Comparison of ENCODE assay signal across 14 cellular contexts in the genomic region with DNA sequence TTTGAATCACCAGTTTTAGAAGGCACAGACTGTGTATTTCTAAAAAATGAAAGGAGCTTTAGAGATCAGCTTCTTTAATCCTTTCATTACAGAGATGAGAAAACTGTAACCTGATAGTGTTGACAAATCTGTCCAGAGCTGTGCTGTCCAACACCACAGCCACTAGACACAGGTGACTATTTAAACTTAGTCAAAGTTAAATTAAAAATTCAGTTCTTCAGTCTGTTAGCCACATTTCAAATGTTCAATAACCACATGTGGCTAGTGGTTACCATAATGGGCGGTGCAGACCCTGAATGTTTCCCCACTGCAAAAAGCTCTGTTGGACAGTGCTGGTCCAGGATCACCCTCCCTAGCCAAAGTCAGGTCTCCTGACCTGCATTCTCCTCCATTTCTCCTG. TPM values are rescaled to one million over a fixed set of nuclear protein-coding genes. Genes with fewer than 3 reads are reported as not detected.
DNase-seq lines count a peak whose midpoint lies in the region; ATAC-seq and TF ChIP-seq lines count a peak whose summit lies in the region.
"Had no signal": no experiment of that assay in that cellular context is flagged by ENCODE, and none has a peak within 500 bp of the region (broad histone marks: within the 10 kb centered on the region; RNA-seq: fewer than 3 reads in every experiment).

No MANE protein-coding gene starts in this region.

- peak overlapping the region; percentile 56 for H3K9ac ChIP-seq in KMS-11

- no peak overlapping the region for H3K4me3 ChIP-seq in KMS-11 (IDR thresholded peaks at IDR 0.05; ENCODE audit: insufficient read depth, low read depth, low read length)
- no peak overlapping the region for H3K4me3 ChIP-seq in psoas muscle
- H3K4me3 ChIP-seq: adrenal gland, K562 had no signal

- H3K4me1 ChIP-seq in KMS-11 (ENCODE audit: low read depth, poor library complexity, severe bottlenecking) (peaks cover 96% of the 10 kb centered on the region), psoas muscle (peaks cover 56% of the 10 kb centered on the region)

- TF ChIP-seq CTCF in KMS-11 (conservative IDR thresholded peaks at IDR 0.05; ENCODE audit: low read depth, low read length), result no peak
- no peak for TF ChIP-seq CTCF in psoas muscle (IDR thresholded peaks at IDR 0.05)

- no peak overlapping the region for H2AFZ ChIP-seq in KMS-11 (ENCODE audit: low read depth)

- H3K27ac ChIP-seq in KMS-11 (peak overlapping the region; percentile 97), psoas muscle (peak overlapping the region; percentile 63)
- H3K27ac ChIP-seq: adrenal gland had no signal

- H3K27me3 Mint-ChIP-seq in activated naive CD8-positive, alpha-beta T cell, result no peaks in the 10 kb centered on the region

- H3K4me1 Mint-ChIP-seq in activated naive CD8-positive, alpha-beta T cell (ENCODE audit: low read depth), result peaks cover 79% of the 10 kb centered on the region

- H3K36me3 ChIP-seq in KMS-11 (ENCODE audit: insufficient read depth) (no peaks in the 10 kb centered on the region), psoas muscle (ENCODE audit: insufficient read depth in 1 of 2, low read depth in 1 of 2) (peaks cover 0 to 28% of the 10 kb centered on the region in 2 donors)

- ATAC-seq in psoas muscle (peak; percentile 54 to 84 (median 72)), GM18867 (IDR thresholded peaks at IDR 0.05; ENCODE audit: unreplicated experiment) (no peak)
- ATAC-seq: K562, left cardiac atrium, WTC11 had no signal

- intact Hi-C loops in psoas muscle (cut with DNase I), result loop anchor here in 1 of 2 donors (5.0 kb wide), 1 partner anchor 145 kb away; no protein-coding TSS in a partner anchor

- DNase-seq in DMS53 (lab: John Stamatoyannopoulos, UW) (peak; percentile 45), psoas muscle (no peak), anterior cingulate cortex (lab: John Stamatoyannopoulos, UW) (no peak), NCI-H1417 treated with DMSO at 0.1 percent for 48 hours (lab: John Stamatoyannopoulos, UW) (no peak)
- DNase-seq: adrenal gland; effector CD4-positive, alpha-beta T cell; left cardiac atrium; NCI-H2029 treated with DMSO at 0.1 percent for 48 hours; stimulated activated CD4-positive, alpha-beta T cell treated with anti-CD3 and anti-CD28 coated beads, Interleukin-1b, Interleukin-23, amount 100 ng/mL, for 48 hours had no signal

- H3K9me3 Mint-ChIP-seq in activated naive CD8-positive, alpha-beta T cell (ENCODE audit: low read depth), result no peaks in the 10 kb centered on the region
- H3K9me3 Mint-ChIP-seq: WTC11 had no signal

- peak overlapping the region; percentile 62 for H3K4me3 Mint-ChIP-seq in activated naive CD8-positive, alpha-beta T cell
- H3K4me3 Mint-ChIP-seq: WTC11 had no signal

- H3K79me2 ChIP-seq in KMS-11 (ENCODE audit: insufficient read depth, low read depth), result peaks cover 21% of the 10 kb centered on the region; the same call in 1 of the 2 replicates

- H3K27me3 ChIP-seq in KMS-11 (ENCODE audit: insufficient read depth, low read depth), result no peaks in the 10 kb centered on the region
- no peaks in the 10 kb centered on the region for H3K27me3 ChIP-seq in psoas muscle (ENCODE audit: insufficient read depth in 3 of 3, low read length in 2 of 3)
- H3K27me3 ChIP-seq: adrenal gland had no signal

- H4K20me1 ChIP-seq in KMS-11 (ENCODE audit: insufficient read depth), result no peaks in the 10 kb centered on the region

- H3K36me3 Mint-ChIP-seq in activated naive CD8-positive, alpha-beta T cell, result peaks cover 32% of the 10 kb centered on the region

- peak overlapping the region; percentile 99 for H3K4me2 ChIP-seq in KMS-11

- 92 to 95% (median 94%) methylated on average over 1 of the region's 1 CpG for WGBS in psoas muscle, 3 donors

- H3K27ac Mint-ChIP-seq in activated naive CD8-positive, alpha-beta T cell, result peak overlapping the region; percentile 96

- H3K9me3 ChIP-seq in psoas muscle, result no peaks in the 10 kb centered on the region
- H3K9me3 ChIP-seq: adrenal gland had no signal

RNA-seq across cellular contexts. Expression of a gene that starts 21.6 kb away (rescaled TPM):
- total RNA-seq in psoas muscle, result 100 to 1,000 TPM in 3 of 4 donors, 10 to 100 TPM in 1; 77.8 to 118 (median 106) TPM
- polyA plus RNA-seq in psoas muscle, result 100 to 1,000 TPM; 201 to 277 (median 262) TPM

RNA-seq across cellular contexts. Expression of a gene that starts 30.7 kb away (rescaled TPM):
- 10 to 100 TPM; 15.6 to 37.2 (median 25.4) TPM for total RNA-seq in psoas muscle
- 10 to 100 TPM in 2 of 3 donors, 1 to 10 TPM in 1; 6.1 to 64.0 (median 26.4) TPM for polyA plus RNA-seq in psoas muscle
